In genomic region chr13:41812851-41813250, GRCh38 we compare ENCODE assay signal across 16 cellular contexts.
DNase-seq lines count a peak whose midpoint lies in the region; ATAC-seq and TF ChIP-seq lines count a peak whose summit lies in the region.
"Had no signal": no experiment of that assay in that cellular context is flagged by ENCODE, and none has a peak within 500 bp of the region (broad histone marks: within the 10 kb centered on the region; RNA-seq: fewer than 3 reads in every experiment).

No MANE protein-coding gene starts in this region.

- peak overlapping the region; percentile 57 for H3K27ac ChIP-seq in brain microvascular endothelial cell
- no peak overlapping the region for H3K27ac ChIP-seq in SK-N-SH (ENCODE audit: low read depth in 2 of 2, low read length in 1 of 2)
- H3K27ac ChIP-seq: KMS-11, SJSA1, suprapubic skin had no signal

- H4K20me1 ChIP-seq in SK-N-SH (ENCODE audit: insufficient read depth): no peaks in the 10 kb centered on the region

- TF ChIP-seq CTCF in GM20000 (IDR thresholded peaks at IDR 0.05; ENCODE audit: extremely low read depth, missing control alignments) (no peak), brain microvascular endothelial cell (IDR thresholded peaks at IDR 0.05; ENCODE audit: low read depth, low read length, missing control alignments) (no peak), SK-N-SH (IDR thresholded peaks at IDR 0.05) (no peak)

- H3K4me1 ChIP-seq in SK-N-SH (ENCODE audit: control insufficient read depth in 1 of 2, insufficient read depth in 2 of 2, low read depth in 1 of 2, low read length in 1 of 2): peaks cover 0 to 3% of the 10 kb centered on the region in 2 experiments; a peak in 1 of 4 replicates
- H3K4me1 ChIP-seq: SJSA1, suprapubic skin had no signal

- H3K9me3 ChIP-seq in SK-N-SH: no peaks in the 10 kb centered on the region
- H3K9me3 ChIP-seq: SJSA1, suprapubic skin had no signal

- no peaks in the 10 kb centered on the region for H3K9me3 Mint-ChIP-seq in activated CD4-positive, alpha-beta memory T cell treated with anti-CD3 and anti-CD28 coated beads for 36 hours

- POLR2A ChIA-PET in SK-N-SH (lab: Yijun Ruan, JAX): no interaction called here
- POLR2A ChIA-PET in activated CD4-positive, alpha-beta memory T cell treated with anti-CD3 and anti-CD28 coated beads for 36 hours (lab: Charles Lee): no interaction called here

- no peak overlapping the region for H3K4me2 ChIP-seq in SK-N-SH
- H3K4me2 ChIP-seq: KMS-11 had no signal

- DNase-seq in GM20000 (ENCODE audit: low spot score): peak; percentile 31
- no peak for DNase-seq in brain microvascular endothelial cell
- no peak for DNase-seq in SK-N-SH
- DNase-seq in NCI-H2171 (lab: John Stamatoyannopoulos, UW): no peak
- DNase-seq in KBM-7: no peak
- no peak for DNase-seq in activated CD4-positive, alpha-beta memory T cell treated with anti-CD3 and anti-CD28 coated beads for 36 hours
- DNase-seq: activated CD4-positive, alpha-beta T cell treated with anti-CD3 and anti-CD28 coated beads, Interleukin-2, amount 50 U/mL, for 1 hour; DMS79 treated with DMSO at 0.1 percent for 48 hours; H7; naive thymus-derived CD4-positive, alpha-beta T cell; NCI-H446 had no signal

- peaks cover 33% of the 10 kb centered on the region for H3K36me3 Mint-ChIP-seq in activated CD4-positive, alpha-beta memory T cell treated with anti-CD3 and anti-CD28 coated beads for 36 hours

- H3K4me3 ChIP-seq in brain microvascular endothelial cell (ENCODE audit: low read depth, low read length) (no peak overlapping the region), SK-N-SH (ENCODE audit: low read depth in 2 of 2, low read length in 1 of 2) (no peak overlapping the region)
- H3K4me3 ChIP-seq: SJSA1, suprapubic skin had no signal

- no peaks in the 10 kb centered on the region for H3K36me3 ChIP-seq in brain microvascular endothelial cell (replicated peaks)
- peaks cover 19 to 25% of the 10 kb centered on the region in 2 experiments for H3K36me3 ChIP-seq in SK-N-SH (replicated peaks in 1 of 2; ENCODE audit: control insufficient read depth in 1 of 2, insufficient read depth in 2 of 2, low read length in 1 of 2)

- H3K27me3 ChIP-seq in brain microvascular endothelial cell (replicated peaks): no peaks in the 10 kb centered on the region
- no peaks in the 10 kb centered on the region for H3K27me3 ChIP-seq in SK-N-SH (ENCODE audit: insufficient read depth)
- H3K27me3 ChIP-seq: SJSA1, suprapubic skin had no signal

- H3K27ac Mint-ChIP-seq in activated CD4-positive, alpha-beta memory T cell treated with anti-CD3 and anti-CD28 coated beads for 36 hours: no peak overlapping the region

- TF ChIP-seq RAD21 in SK-N-SH (IDR thresholded peaks at IDR 0.05; ENCODE audit: low read length): no peak

- H3F3A ChIP-seq in SK-N-SH (replicated peaks; ENCODE audit: insufficient read depth): peaks cover 4% of the 10 kb centered on the region

- no peaks in the 10 kb centered on the region for H3K9me2 ChIP-seq in SK-N-SH

- no peak overlapping the region for H3K4me3 Mint-ChIP-seq in activated CD4-positive, alpha-beta memory T cell treated with anti-CD3 and anti-CD28 coated beads for 36 hours
- H3K4me3 Mint-ChIP-seq: naive thymus-derived CD4-positive, alpha-beta T cell had no signal

- ATAC-seq in GM18858 (IDR thresholded peaks at IDR 0.05; ENCODE audit: unreplicated experiment) (peak; percentile 68), HG03064 (IDR thresholded peaks at IDR 0.05; ENCODE audit: low read depth, unreplicated experiment) (peak; percentile 77)
- ATAC-seq: naive thymus-derived CD4-positive, alpha-beta T cell had no signal

- no peak for TF ChIP-seq EP300 in SK-N-SH (IDR thresholded peaks at IDR 0.05; ENCODE audit: borderline replicate concordance in 1 of 2, low read depth in 1 of 2, low read length in 1 of 2)

- peaks cover 11% of the 10 kb centered on the region for H3K4me1 Mint-ChIP-seq in activated CD4-positive, alpha-beta memory T cell treated with anti-CD3 and anti-CD28 coated beads for 36 hours (ENCODE audit: low read depth)

- H3K79me2 ChIP-seq in SK-N-SH (ENCODE audit: insufficient read depth): no peaks in the 10 kb centered on the region

- no peaks in the 10 kb centered on the region for H3K27me3 Mint-ChIP-seq in activated CD4-positive, alpha-beta memory T cell treated with anti-CD3 and anti-CD28 coated beads for 36 hours
- H3K27me3 Mint-ChIP-seq: naive thymus-derived CD4-positive, alpha-beta T cell had no signal

- no peak overlapping the region for H2AFZ ChIP-seq in SK-N-SH (ENCODE audit: low read depth)

- CTCF ChIA-PET in SK-N-SH (lab: Yijun Ruan, JAX): no interaction called here
- CTCF ChIA-PET in activated CD4-positive, alpha-beta memory T cell treated with anti-CD3 and anti-CD28 coated beads for 36 hours (lab: Charles Lee): no interaction called here

- in situ Hi-C loops in brain microvascular endothelial cell (cut with HindIII; ENCODE audit: low pct_ligation_motif_present, low sequenced_read_pairs) (no loop called here), KBM-7 (cut with MboI; ENCODE audit: low pct_unique_long_range_greater_than_20kb, low sequenced_read_pairs) (no loop called here)

- intact Hi-C loops in activated CD4-positive, alpha-beta memory T cell treated with anti-CD3 and anti-CD28 coated beads for 36 hours (cut with micrococcal nuclease): no loop called here

- H3K9ac ChIP-seq in SK-N-SH: no peak overlapping the region
- H3K9ac ChIP-seq: KMS-11 had no signal

- WGBS in SK-N-SH (ENCODE audit: low lambda C conversion rate): 94% methylated on average over 2 of the region's 2 CpGs

TF ChIP-seq in SK-N-SH, 30 proteins besides CTCF, POLR2A, EP300 and RAD21:
- TF ChIP-seq ELF1 (IDR thresholded peaks at IDR 0.05) (no peak), CHD2 (IDR thresholded peaks at IDR 0.05; ENCODE audit: low read length, partially characterized antibody) (no peak), PBX3 (IDR thresholded peaks at IDR 0.05) (no peak), POLR2AphosphoS5 (IDR thresholded peaks at IDR 0.05; ENCODE audit: low read depth, low read length) (no peak), RXRA (IDR thresholded peaks at IDR 0.05; ENCODE audit: borderline replicate concordance, low read depth) (no peak), REST (IDR thresholded peaks at IDR 0.05; ENCODE audit: low read depth, low read length) (no peak), SIN3A (IDR thresholded peaks at IDR 0.05; ENCODE audit: borderline replicate concordance, low read depth, low read length) (no peak), FOXM1 (IDR thresholded peaks at IDR 0.05; ENCODE audit: low read depth) (no peak)
